ENCODE assay signal across 8 cellular contexts in the genomic region with DNA sequence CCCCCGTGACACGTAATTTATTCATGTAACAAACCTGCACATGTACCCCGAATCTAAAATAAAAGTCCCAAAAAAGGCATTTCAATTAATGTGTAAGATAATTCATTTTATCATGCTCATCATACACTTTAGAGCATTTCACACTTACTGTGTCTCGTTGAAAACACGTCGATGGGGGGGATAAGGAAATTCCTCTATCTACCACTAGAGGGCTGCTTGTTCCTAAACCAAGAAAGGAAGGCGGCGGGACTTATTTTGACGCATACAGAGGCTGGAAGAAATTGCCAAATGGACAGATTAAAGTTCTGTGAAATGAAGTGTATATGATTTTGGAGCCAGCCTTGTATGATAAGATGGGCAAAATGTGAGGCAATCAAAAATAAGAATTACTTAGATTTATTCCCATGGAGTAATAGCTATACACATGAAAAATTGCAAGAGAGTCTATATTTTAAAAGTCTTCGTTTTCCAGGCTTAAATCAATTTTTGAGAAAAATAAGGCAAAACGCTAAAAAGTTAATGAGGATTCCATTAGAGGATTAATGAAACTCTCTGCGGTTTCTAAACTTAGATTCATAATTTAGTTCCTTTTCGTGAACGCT.
DNase-seq lines count a peak whose midpoint lies in the region; ATAC-seq, FAIRE-seq and TF ChIP-seq lines count a peak whose summit lies in the region.

No MANE protein-coding gene starts in this region.

- H3K79me2 ChIP-seq in astrocyte (ENCODE audit: insufficient read depth, low read length): no peaks in the 10 kb centered on the region

- H2AFZ ChIP-seq in astrocyte (ENCODE audit: low read depth, low read length): no peak overlapping the region

- H3K4me1 Mint-ChIP-seq in astrocyte (ENCODE audit: low read depth, unreplicated experiment): peaks cover 7% of the 10 kb centered on the region
- no peaks in the 10 kb centered on the region for H3K4me1 Mint-ChIP-seq in stimulated activated naive B cell treated with anti-CD40 and anti-IgM and Interleukin-4, amounts not matched to agents 10 μg/mL and 1 μg/mL and 100 μg/mL, for 72 hours

- whole genome bisulfite sequencing in upper lobe of left lung, 2 donors: 37 to 38% methylated on average over 14 of the region's 14 CpGs

- H3K27ac ChIP-seq in astrocyte (ENCODE audit: low read depth, low read length): no peak overlapping the region
- H3K27ac ChIP-seq in upper lobe of left lung: no peak overlapping the region

- H3K9me3 ChIP-seq in MG63 (no peaks in the 10 kb centered on the region), astrocyte (ENCODE audit: insufficient read depth, low read depth, low read length) (no peaks in the 10 kb centered on the region), upper lobe of left lung (no peaks in the 10 kb centered on the region)

- no peaks in the 10 kb centered on the region for H4K20me1 ChIP-seq in astrocyte (ENCODE audit: insufficient read depth, low read length)

- no peak overlapping the region for H3K4me2 ChIP-seq in astrocyte (ENCODE audit: low read length)

- peaks cover 2% of the 10 kb centered on the region for H3K4me1 ChIP-seq in astrocyte (ENCODE audit: insufficient read depth, low read length)
- H3K4me1 ChIP-seq in upper lobe of left lung: no peaks in the 10 kb centered on the region

- no peak overlapping the region for H3K27ac Mint-ChIP-seq in astrocyte (ENCODE audit: unreplicated experiment)
- no peak overlapping the region for H3K27ac Mint-ChIP-seq in stimulated activated naive B cell treated with anti-CD40 and anti-IgM and Interleukin-4, amounts not matched to agents 10 μg/mL and 1 μg/mL and 100 μg/mL, for 72 hours

- peak; percentile 81 for TF ChIP-seq CTCF in astrocyte (IDR thresholded peaks at IDR 0.05; ENCODE audit: insufficient read depth, low read depth, low read length)
- TF ChIP-seq CTCF in upper lobe of left lung (IDR thresholded peaks at IDR 0.05): peak in 5 of 6 experiments; percentile 50 to 61 (median 58)

- DNase-seq in AML-193 (lab: John Stamatoyannopoulos, UW): peak; percentile 27 to 37
- DNase-seq in GM18507 (ENCODE audit: extremely low spot score, insufficient read length, low read depth): no peak
- DNase-seq in MG63: peak; percentile 3
- DNase-seq in astrocyte (ENCODE audit: low read depth): peak; percentile 16
- peak; percentile 42 for DNase-seq in iPS-NIHi11 (ENCODE audit: low spot score)
- peak in 1 of 2 donors; percentile 22 for DNase-seq in upper lobe of left lung
- no peak for DNase-seq in UCSD-AML1 (lab: John Stamatoyannopoulos, UW; ENCODE audit: unreplicated experiment)
- DNase-seq in stimulated activated naive B cell treated with anti-CD40 and anti-IgM and Interleukin-4, amounts not matched to agents 10 μg/mL and 1 μg/mL and 100 μg/mL, for 72 hours: no peak

- peak in 1 of 2 donors; percentile 62 for ATAC-seq in upper lobe of left lung (ENCODE audit: low FRiP score in 2 of 2)
- no peak for ATAC-seq in stimulated activated naive B cell treated with anti-CD40 and anti-IgM and Interleukin-4, amounts not matched to agents 10 μg/mL and 1 μg/mL and 100 μg/mL, for 72 hours (replicated peaks)

- H3K4me3 ChIP-seq in MG63 (no peak overlapping the region), astrocyte (ENCODE audit: insufficient read depth, low read depth, low read length) (no peak overlapping the region), upper lobe of left lung (no peak overlapping the region)

- no peak for TF ChIP-seq POLR2A in upper lobe of left lung (IDR thresholded peaks at IDR 0.05)

- no peaks in the 10 kb centered on the region for H3K9me3 Mint-ChIP-seq in astrocyte (ENCODE audit: unreplicated experiment)
- no peaks in the 10 kb centered on the region for H3K9me3 Mint-ChIP-seq in stimulated activated naive B cell treated with anti-CD40 and anti-IgM and Interleukin-4, amounts not matched to agents 10 μg/mL and 1 μg/mL and 100 μg/mL, for 72 hours

- H3K27me3 ChIP-seq in MG63 (no peaks in the 10 kb centered on the region), astrocyte (ENCODE audit: insufficient read depth, low read length) (no peaks in the 10 kb centered on the region), upper lobe of left lung (no peaks in the 10 kb centered on the region)

- no peaks in the 10 kb centered on the region for H3K36me3 ChIP-seq in MG63
- no peaks in the 10 kb centered on the region for H3K36me3 ChIP-seq in astrocyte (ENCODE audit: insufficient read depth, low read length)
- H3K36me3 ChIP-seq in upper lobe of left lung: no peaks in the 10 kb centered on the region

- H3K9ac ChIP-seq in astrocyte (ENCODE audit: low read length): no peak overlapping the region

- no peaks in the 10 kb centered on the region for H3K36me3 Mint-ChIP-seq in astrocyte (ENCODE audit: low read depth, unreplicated experiment)
- H3K36me3 Mint-ChIP-seq in stimulated activated naive B cell treated with anti-CD40 and anti-IgM and Interleukin-4, amounts not matched to agents 10 μg/mL and 1 μg/mL and 100 μg/mL, for 72 hours: no peaks in the 10 kb centered on the region

- peak; percentile 21 for FAIRE-seq in GM18507 (lab: Jason Lieb, UNC)
- no peak for FAIRE-seq in astrocyte (lab: Jason Lieb, UNC)

- H3K27me3 Mint-ChIP-seq in astrocyte (ENCODE audit: low read depth, unreplicated experiment): no peaks in the 10 kb centered on the region
- H3K27me3 Mint-ChIP-seq in stimulated activated naive B cell treated with anti-CD40 and anti-IgM and Interleukin-4, amounts not matched to agents 10 μg/mL and 1 μg/mL and 100 μg/mL, for 72 hours: no peaks in the 10 kb centered on the region

- no peak for TF ChIP-seq EP300 in upper lobe of left lung (IDR thresholded peaks at IDR 0.05)

- no peak overlapping the region for H3K4me3 Mint-ChIP-seq in astrocyte (ENCODE audit: unreplicated experiment)
- H3K4me3 Mint-ChIP-seq in stimulated activated naive B cell treated with anti-CD40 and anti-IgM and Interleukin-4, amounts not matched to agents 10 μg/mL and 1 μg/mL and 100 μg/mL, for 72 hours: no peak overlapping the region

Comparison
In these comparisons a context has a peak if more than half of its experiments do, and no peak if none do; other contexts are left out.
1. DNase-seq: peak in AML-193 (2 of 2), MG63 (single experiment), astrocyte (single experiment) and iPS-NIHi11 (single experiment); none in GM18507 (single experiment), UCSD-AML1 (single experiment) and stimulated activated naive B cell treated with anti-CD40 and anti-IgM and Interleukin-4, amounts not matched to agents 10 μg/mL and 1 μg/mL and 100 μg/mL, for 72 hours (single experiment).